17 cellular contexts compared by ENCODE assay signal in the genomic region with DNA sequence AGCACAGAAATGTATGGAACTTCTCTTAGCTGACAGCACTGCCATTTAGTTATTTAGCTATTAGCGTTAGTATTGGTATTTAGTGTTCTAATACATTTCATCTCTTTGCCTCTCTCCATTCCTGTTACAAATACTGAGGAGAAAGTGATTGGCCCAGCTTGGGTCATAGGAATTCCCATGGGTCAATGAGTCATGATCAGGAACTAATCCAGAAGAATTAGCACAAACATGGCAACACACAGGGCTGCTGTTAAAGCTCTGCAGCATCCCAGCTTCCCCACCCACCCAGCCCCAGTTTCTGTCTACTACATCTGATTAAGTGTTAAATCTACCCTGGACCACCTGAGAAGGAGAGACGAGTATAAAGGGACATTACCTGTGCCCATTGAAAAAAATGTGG. TPM values are rescaled to one million over a fixed set of nuclear protein-coding genes. Genes with fewer than 3 reads are reported as not detected.
DNase-seq lines count a peak whose midpoint lies in the region; ATAC-seq and TF ChIP-seq lines count a peak whose summit lies in the region.
"Had no signal": no experiment of that assay in that cellular context is flagged by ENCODE, and none has a peak within 500 bp of the region (broad histone marks: within the 10 kb centered on the region; RNA-seq: fewer than 3 reads in every experiment).

No MANE protein-coding gene starts in this region.

- no peaks in the 10 kb centered on the region for H3K36me3 ChIP-seq in breast epithelium
- H3K36me3 ChIP-seq in lower lobe of right lung, result no peaks in the 10 kb centered on the region
- H3K36me3 ChIP-seq: left lung, tibial artery had no signal

- no peak overlapping the region for H3K4me3 ChIP-seq in breast epithelium
- no peak overlapping the region for H3K4me3 ChIP-seq in fibroblast of mammary gland (ENCODE audit: control insufficient read depth, low read depth, low read length)
- H3K4me3 ChIP-seq in lower lobe of right lung, result no peak overlapping the region
- H3K4me3 ChIP-seq: left lung, SK-N-MC, tibial artery had no signal

- intact Hi-C loops in MCF 10A (cut with micrococcal nuclease) (no loop called here), breast epithelium (cut with DNase I; ENCODE audit: low total_unique reads) (no loop called here), lower lobe of right lung (cut with DNase I) (no loop called here)

- DNase-seq in MCF 10A (ENCODE audit: unreplicated experiment) (peak; percentile 55), breast epithelium (ENCODE audit: low spot score in 2 of 2) (no peak), SK-MEL-5 (ENCODE audit: low read depth, low spot score) (peak; percentile 25), fibroblast of mammary gland (ENCODE audit: low read depth) (peak; percentile 93), stromal cell of bone marrow (ENCODE audit: low read depth) (peak; percentile 67), lower lobe of right lung (no peak), G401 (ENCODE audit: low spot score) (no peak)
- DNase-seq: activated CD4-positive, alpha-beta T cell treated with anti-CD3 and anti-CD28 coated beads for 1 hour; activated effector memory CD4-positive, alpha-beta T cell treated with Interleukin-2 at 50 U/mL for 16 hours; cerebellar nuclear complex; DMS153; GOT3; left lung; tibial artery had no signal

- H3K9me3 Mint-ChIP-seq in MCF 10A (ENCODE audit: unreplicated experiment), result no peaks in the 10 kb centered on the region
- H3K9me3 Mint-ChIP-seq: stimulated activated effector memory CD8-positive, alpha-beta T cell treated with anti-CD3 and anti-CD28 coated beads, Interleukin-12 subunit alpha, Interleukin-12 subunit beta, amount 100 ng/mL, for 72 hours had no signal

- H3K4me1 Mint-ChIP-seq in MCF 10A (ENCODE audit: insufficient read depth, unreplicated experiment), result peaks cover 5% of the 10 kb centered on the region
- H3K4me1 Mint-ChIP-seq: stimulated activated effector memory CD8-positive, alpha-beta T cell treated with anti-CD3 and anti-CD28 coated beads, Interleukin-12 subunit alpha, Interleukin-12 subunit beta, amount 100 ng/mL, for 72 hours had no signal

- H3K36me3 Mint-ChIP-seq in MCF 10A (ENCODE audit: insufficient read depth, unreplicated experiment), result no peaks in the 10 kb centered on the region
- H3K36me3 Mint-ChIP-seq: stimulated activated effector memory CD8-positive, alpha-beta T cell treated with anti-CD3 and anti-CD28 coated beads, Interleukin-12 subunit alpha, Interleukin-12 subunit beta, amount 100 ng/mL, for 72 hours had no signal

- ATAC-seq in lower lobe of right lung (no peak), GM18858 (IDR thresholded peaks at IDR 0.05; ENCODE audit: unreplicated experiment) (no peak)
- ATAC-seq: left lung; stimulated activated effector memory CD8-positive, alpha-beta T cell treated with anti-CD3 and anti-CD28 coated beads, Interleukin-12 subunit alpha, Interleukin-12 subunit beta, amount 100 ng/mL, for 72 hours had no signal

- H3K27ac ChIP-seq in breast epithelium (no peak overlapping the region), lower lobe of right lung (no peak overlapping the region)
- H3K27ac ChIP-seq: left lung, SK-N-MC, tibial artery had no signal

- BruUV-seq in MCF 10A (replicated peaks; lab: Mats Ljungman, UMichigan), result no TSS peak

- H3K4me1 ChIP-seq in breast epithelium, result no peaks in the 10 kb centered on the region
- H3K4me1 ChIP-seq in lower lobe of right lung, result no peaks in the 10 kb centered on the region
- H3K4me1 ChIP-seq: left lung, tibial artery had no signal

- in situ Hi-C loops in SK-MEL-5 (cut with HindIII; ENCODE audit: low pct_unique_long_range_greater_than_20kb, low sequenced_read_pairs), result no loop called here
- in situ Hi-C loops in G401 (cut with HindIII; ENCODE audit: low sequenced_read_pairs), result no loop called here

- no peaks in the 10 kb centered on the region for H3K27me3 Mint-ChIP-seq in MCF 10A (ENCODE audit: insufficient read depth, unreplicated experiment)

- POLR2A ChIA-PET in MCF 10A (lab: Yijun Ruan, JAX), result interaction anchor here (0.6 to 1.3 kb wide), 4 partner anchors 8 to 129 kb away, joined by 3 to 4 read pairs (median 4); no protein-coding TSS in a partner anchor

- CTCF ChIA-PET in MCF 10A (lab: Yijun Ruan, JAX), result interaction anchor here (0.9 to 1.4 kb wide), 2 partner anchors 18 to 35 kb away, joined by 3 to 4 read pairs; no protein-coding TSS in a partner anchor

- TF ChIP-seq CTCF in MCF 10A (IDR thresholded peaks at IDR 0.05; ENCODE audit: unreplicated experiment) (no peak), breast epithelium (IDR thresholded peaks at IDR 0.05) (no peak), fibroblast of mammary gland (conservative IDR thresholded peaks at IDR 0.05; ENCODE audit: control insufficient read depth, insufficient read depth, low read depth, low read length) (no peak), lower lobe of right lung (IDR thresholded peaks at IDR 0.05) (no peak)

- no peak overlapping the region for H3K4me3 Mint-ChIP-seq in MCF 10A (ENCODE audit: unreplicated experiment)
- H3K4me3 Mint-ChIP-seq: stimulated activated effector memory CD8-positive, alpha-beta T cell treated with anti-CD3 and anti-CD28 coated beads, Interleukin-12 subunit alpha, Interleukin-12 subunit beta, amount 100 ng/mL, for 72 hours had no signal

- H3K27me3 ChIP-seq in breast epithelium (no peaks in the 10 kb centered on the region), lower lobe of right lung (ENCODE audit: low read depth) (no peaks in the 10 kb centered on the region)
- H3K27me3 ChIP-seq: left lung, tibial artery had no signal

- H3K9me3 ChIP-seq in breast epithelium, result no peaks in the 10 kb centered on the region
- no peaks in the 10 kb centered on the region for H3K9me3 ChIP-seq in lower lobe of right lung
- H3K9me3 ChIP-seq: left lung, tibial artery had no signal

- no peak overlapping the region for H3K27ac Mint-ChIP-seq in MCF 10A (ENCODE audit: low read depth, unreplicated experiment)
- H3K27ac Mint-ChIP-seq: stimulated activated effector memory CD8-positive, alpha-beta T cell treated with anti-CD3 and anti-CD28 coated beads, Interleukin-12 subunit alpha, Interleukin-12 subunit beta, amount 100 ng/mL, for 72 hours had no signal

- TF ChIP-seq POLR2A in breast epithelium (IDR thresholded peaks at IDR 0.05), result no peak

RNA-seq across cellular contexts. Expression of a gene that starts 36.1 kb away (rescaled TPM):
- total RNA-seq in MCF 10A (2022), result 0.27 and 0.61 TPM in 2 replicates
- total RNA-seq in breast epithelium, result 10 to 100 TPM; 21.8 to 76.0 (median 53.1) TPM
- 9.9 and 11.9 TPM in 2 replicates for total RNA-seq in SK-MEL-5 (2014; rRNA removed; shearing (Covaris generic))
- 5.7 and 7.6 TPM in 2 replicates for polyA plus RNA-seq in SK-MEL-5 (2015; cell fraction: cytosol; rRNA removed)
- polyA plus RNA-seq in SK-MEL-5 (2015; cell fraction: nucleus; rRNA removed), result 2.5 and 5.2 TPM in 2 replicates
- 3.9 TPM for total RNA-seq in lower lobe of right lung
- total RNA-seq in G401 (2014; rRNA removed; shearing (Covaris generic)), result 5.7 and 8.8 TPM in 2 replicates

Comparison
In these comparisons a context has a peak if more than half of its experiments do, and no peak if none do; other contexts are left out.
1. DNase-seq: peak in MCF 10A (single experiment), SK-MEL-5 (single experiment), fibroblast of mammary gland (single experiment) and stromal cell of bone marrow (single experiment); none in breast epithelium (0 of 2), lower lobe of right lung (single experiment) and G401 (single experiment).